1 cellular context compared by ENCODE assay signal in the genomic region with DNA sequence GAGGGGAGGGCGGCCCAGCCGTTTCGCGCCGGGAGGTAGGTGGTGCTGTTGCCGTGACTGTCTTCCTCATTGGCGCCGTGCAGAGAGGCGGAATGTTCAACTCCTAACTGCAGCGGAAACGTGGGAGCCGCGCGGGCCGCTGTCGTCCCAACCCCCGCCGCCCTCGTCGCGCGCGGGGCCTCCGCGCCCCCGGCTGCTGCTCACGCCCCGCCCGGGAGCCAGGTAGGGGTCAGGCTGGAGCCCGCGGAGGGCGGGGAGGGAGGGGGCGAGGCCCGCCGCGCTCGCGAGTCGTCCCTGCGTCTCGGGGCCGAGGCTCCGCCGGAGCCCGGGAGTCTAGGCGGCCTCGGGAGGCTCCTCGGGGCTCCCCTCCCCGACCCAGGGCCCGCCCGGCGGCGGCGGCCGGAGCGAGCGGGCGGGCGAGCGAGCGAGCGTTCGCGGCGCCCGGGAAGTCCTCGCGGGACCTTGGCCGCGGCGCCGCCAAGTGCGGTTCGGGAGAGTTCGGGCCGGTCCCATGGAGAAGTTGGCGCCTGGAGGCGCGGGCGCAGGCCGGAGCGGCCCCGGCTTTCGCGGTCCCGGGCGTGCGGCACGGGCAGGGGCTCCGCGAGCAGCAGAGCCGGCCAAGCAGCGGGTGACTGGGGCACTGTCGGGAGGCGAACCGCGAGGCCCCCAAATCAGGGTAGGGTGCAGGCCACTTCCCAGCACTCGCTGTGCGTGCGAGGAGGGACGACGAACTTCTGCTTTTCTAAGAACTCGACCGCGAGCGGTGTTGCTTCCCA.
TF ChIP-seq lines count a peak whose summit lies in the region.

A gene (plus strand): TSS at position 66 of the 776 bp plus-strand sequence. CDS start 15,186 bp downstream, outside the sequence.

TF ChIP-seq in HepG2, 621 proteins besides CTCF, POLR2A, EP300 and RAD21 (continued from another document and continues in another):
- TF ChIP-seq, protein P1, sequence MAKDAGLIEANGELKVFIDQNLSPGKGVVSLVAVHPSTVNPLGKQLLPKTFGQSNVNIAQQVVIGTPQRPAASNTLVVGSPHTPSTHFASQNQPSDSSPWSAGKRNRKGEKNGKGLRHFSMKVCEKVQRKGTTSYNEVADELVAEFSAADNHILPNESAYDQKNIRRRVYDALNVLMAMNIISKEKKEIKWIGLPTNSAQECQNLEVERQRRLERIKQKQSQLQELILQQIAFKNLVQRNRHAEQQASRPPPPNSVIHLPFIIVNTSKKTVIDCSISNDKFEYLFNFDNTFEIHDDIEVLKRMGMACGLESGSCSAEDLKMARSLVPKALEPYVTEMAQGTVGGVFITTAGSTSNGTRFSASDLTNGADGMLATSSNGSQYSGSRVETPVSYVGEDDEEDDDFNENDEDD (CRISPR knock-in tag; IDR thresholded peaks at IDR 0.05; ENCODE audit: borderline replicate concordance) = peak; percentile 89
- TF ChIP-seq NFYB (CRISPR knock-in tag; IDR thresholded peaks at IDR 0.05) = peak; percentile 31; the same call in 1 of the 2 replicates
- no peak for TF ChIP-seq RFXANK (CRISPR knock-in tag; IDR thresholded peaks at IDR 0.05)
- TF ChIP-seq, protein P2, sequence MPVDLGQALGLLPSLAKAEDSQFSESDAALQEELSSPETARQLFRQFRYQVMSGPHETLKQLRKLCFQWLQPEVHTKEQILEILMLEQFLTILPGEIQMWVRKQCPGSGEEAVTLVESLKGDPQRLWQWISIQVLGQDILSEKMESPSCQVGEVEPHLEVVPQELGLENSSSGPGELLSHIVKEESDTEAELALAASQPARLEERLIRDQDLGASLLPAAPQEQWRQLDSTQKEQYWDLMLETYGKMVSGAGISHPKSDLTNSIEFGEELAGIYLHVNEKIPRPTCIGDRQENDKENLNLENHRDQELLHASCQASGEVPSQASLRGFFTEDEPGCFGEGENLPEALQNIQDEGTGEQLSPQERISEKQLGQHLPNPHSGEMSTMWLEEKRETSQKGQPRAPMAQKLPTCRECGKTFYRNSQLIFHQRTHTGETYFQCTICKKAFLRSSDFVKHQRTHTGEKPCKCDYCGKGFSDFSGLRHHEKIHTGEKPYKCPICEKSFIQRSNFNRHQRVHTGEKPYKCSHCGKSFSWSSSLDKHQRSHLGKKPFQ (CRISPR knock-in tag; IDR thresholded peaks at IDR 0.05; ENCODE audit: insufficient replicate concordance) = peak; percentile 64
- no peak for TF ChIP-seq PPARG (CRISPR knock-in tag; conservative IDR thresholded peaks at IDR 0.05)
- TF ChIP-seq MTA1 (CRISPR knock-in tag; IDR thresholded peaks at IDR 0.05; ENCODE audit: borderline replicate concordance) = peak; percentile 70; the same call in 1 of the 2 replicates
- 0 out of 2 replicates have a peak, but pooled peaks have one; percentile 56 for TF ChIP-seq NFIB (CRISPR knock-in tag; IDR thresholded peaks at IDR 0.05; ENCODE audit: borderline replicate concordance)
- TF ChIP-seq, protein P3, sequence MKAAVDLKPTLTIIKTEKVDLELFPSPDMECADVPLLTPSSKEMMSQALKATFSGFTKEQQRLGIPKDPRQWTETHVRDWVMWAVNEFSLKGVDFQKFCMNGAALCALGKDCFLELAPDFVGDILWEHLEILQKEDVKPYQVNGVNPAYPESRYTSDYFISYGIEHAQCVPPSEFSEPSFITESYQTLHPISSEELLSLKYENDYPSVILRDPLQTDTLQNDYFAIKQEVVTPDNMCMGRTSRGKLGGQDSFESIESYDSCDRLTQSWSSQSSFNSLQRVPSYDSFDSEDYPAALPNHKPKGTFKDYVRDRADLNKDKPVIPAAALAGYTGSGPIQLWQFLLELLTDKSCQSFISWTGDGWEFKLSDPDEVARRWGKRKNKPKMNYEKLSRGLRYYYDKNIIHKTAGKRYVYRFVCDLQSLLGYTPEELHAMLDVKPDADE (CRISPR knock-in tag; IDR thresholded peaks at IDR 0.05) = 0 out of 2 replicates have a peak, but pooled peaks have one; percentile 11
- TF ChIP-seq SPEN (CRISPR knock-in tag; IDR thresholded peaks at IDR 0.05; ENCODE audit: low read depth) = peak; percentile 56; the same call in 1 of the 2 replicates
- TF ChIP-seq SRY (CRISPR knock-in tag; IDR thresholded peaks at IDR 0.05) = peak; percentile 30; the same call in 1 of the 2 replicates
- TF ChIP-seq KDM5B (CRISPR knock-in tag; IDR thresholded peaks at IDR 0.05; ENCODE audit: borderline replicate concordance) = peak; percentile 63; the same call in 1 of the 2 replicates
- TF ChIP-seq ZNF777 (CRISPR knock-in tag; IDR thresholded peaks at IDR 0.05) = peak; percentile 85
- TF ChIP-seq, protein P4, sequence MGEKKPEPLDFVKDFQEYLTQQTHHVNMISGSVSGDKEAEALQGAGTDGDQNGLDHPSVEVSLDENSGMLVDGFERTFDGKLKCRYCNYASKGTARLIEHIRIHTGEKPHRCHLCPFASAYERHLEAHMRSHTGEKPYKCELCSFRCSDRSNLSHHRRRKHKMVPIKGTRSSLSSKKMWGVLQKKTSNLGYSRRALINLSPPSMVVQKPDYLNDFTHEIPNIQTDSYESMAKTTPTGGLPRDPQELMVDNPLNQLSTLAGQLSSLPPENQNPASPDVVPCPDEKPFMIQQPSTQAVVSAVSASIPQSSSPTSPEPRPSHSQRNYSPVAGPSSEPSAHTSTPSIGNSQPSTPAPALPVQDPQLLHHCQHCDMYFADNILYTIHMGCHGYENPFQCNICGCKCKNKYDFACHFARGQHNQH (CRISPR knock-in tag; IDR thresholded peaks at IDR 0.05) = 0 out of 2 replicates have a peak, but pooled peaks have one; percentile 18
- TF ChIP-seq ATF7-NPFF (CRISPR knock-in tag; IDR thresholded peaks at IDR 0.05; ENCODE audit: low read depth) = peak; percentile 60
- TF ChIP-seq TCF7L2 (IDR thresholded peaks at IDR 0.05; ENCODE audit: low read depth, low read length) = no peak
- no peak for TF ChIP-seq STAT5B (CRISPR knock-in tag; IDR thresholded peaks at IDR 0.05)
- no peak for TF ChIP-seq NFATC3 (CRISPR knock-in tag; IDR thresholded peaks at IDR 0.05)
- TF ChIP-seq, protein P5, sequence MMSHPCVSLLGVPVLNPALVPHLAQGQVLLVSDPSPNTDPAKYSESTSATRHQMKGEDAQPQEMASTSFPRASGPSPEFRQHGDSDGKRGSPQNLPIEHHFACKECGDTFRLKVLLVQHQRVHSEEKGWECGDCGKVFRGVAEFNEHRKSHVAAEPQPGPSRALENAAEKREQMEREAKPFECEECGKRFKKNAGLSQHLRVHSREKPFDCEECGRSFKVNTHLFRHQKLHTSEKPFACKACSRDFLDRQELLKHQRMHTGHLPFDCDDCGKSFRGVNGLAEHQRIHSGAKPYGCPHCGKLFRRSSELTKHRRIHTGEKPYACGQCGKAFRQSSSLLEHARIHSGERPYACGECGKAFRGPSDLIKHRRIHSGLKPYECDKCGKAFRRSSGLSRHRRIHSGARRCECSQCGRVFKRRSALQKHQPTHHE (CRISPR knock-in tag; IDR thresholded peaks at IDR 0.05; ENCODE audit: borderline replicate concordance) = no peak
- 0 out of 2 replicates have a peak, but pooled peaks have one; percentile 7 for TF ChIP-seq DNMT1 (CRISPR knock-in tag; IDR thresholded peaks at IDR 0.05)
- peak; percentile 84; the same call in 1 of the 2 replicates for TF ChIP-seq ZNF430 (CRISPR knock-in tag; IDR thresholded peaks at IDR 0.05)
- no peak for TF ChIP-seq SIX1 (CRISPR knock-in tag; IDR thresholded peaks at IDR 0.05; ENCODE audit: borderline replicate concordance)
- TF ChIP-seq SOX5 (CRISPR knock-in tag; IDR thresholded peaks at IDR 0.05; ENCODE audit: borderline replicate concordance) = 0 out of 2 replicates have a peak, but pooled peaks have one; percentile 7
- TF ChIP-seq, protein P6, sequence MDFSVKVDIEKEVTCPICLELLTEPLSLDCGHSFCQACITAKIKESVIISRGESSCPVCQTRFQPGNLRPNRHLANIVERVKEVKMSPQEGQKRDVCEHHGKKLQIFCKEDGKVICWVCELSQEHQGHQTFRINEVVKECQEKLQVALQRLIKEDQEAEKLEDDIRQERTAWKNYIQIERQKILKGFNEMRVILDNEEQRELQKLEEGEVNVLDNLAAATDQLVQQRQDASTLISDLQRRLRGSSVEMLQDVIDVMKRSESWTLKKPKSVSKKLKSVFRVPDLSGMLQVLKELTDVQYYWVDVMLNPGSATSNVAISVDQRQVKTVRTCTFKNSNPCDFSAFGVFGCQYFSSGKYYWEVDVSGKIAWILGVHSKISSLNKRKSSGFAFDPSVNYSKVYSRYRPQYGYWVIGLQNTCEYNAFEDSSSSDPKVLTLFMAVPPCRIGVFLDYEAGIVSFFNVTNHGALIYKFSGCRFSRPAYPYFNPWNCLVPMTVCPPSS (IDR thresholded peaks at IDR 0.05) = no peak
- TF ChIP-seq, protein P7, sequence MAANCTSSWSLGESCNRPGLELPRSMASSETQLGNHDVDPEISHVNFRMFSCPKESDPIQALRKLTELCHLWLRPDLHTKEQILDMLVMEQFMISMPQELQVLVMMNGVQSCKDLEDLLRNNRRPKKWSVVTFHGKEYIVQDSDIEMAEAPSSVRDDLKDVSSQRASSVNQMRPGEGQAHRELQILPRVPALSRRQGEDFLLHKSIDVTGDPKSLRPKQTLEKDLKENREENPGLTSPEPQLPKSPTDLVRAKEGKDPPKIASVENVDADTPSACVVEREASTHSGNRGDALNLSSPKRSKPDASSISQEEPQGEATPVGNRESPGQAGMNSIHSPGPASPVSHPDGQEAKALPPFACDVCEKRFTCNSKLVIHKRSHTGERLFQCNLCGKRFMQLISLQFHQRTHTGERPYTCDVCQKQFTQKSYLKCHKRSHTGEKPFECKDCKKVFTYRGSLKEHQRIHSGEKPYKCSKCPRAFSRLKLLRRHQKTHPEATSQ (CRISPR knock-in tag; IDR thresholded peaks at IDR 0.05; ENCODE audit: borderline replicate concordance) = 0 out of 2 replicates have a peak, but pooled peaks have one; percentile 4
- TF ChIP-seq XBP1 (CRISPR knock-in tag; IDR thresholded peaks at IDR 0.05) = no peak
- peak; percentile 87; the same call in 1 of the 2 replicates for TF ChIP-seq ZNF546 (CRISPR knock-in tag; conservative IDR thresholded peaks at IDR 0.05)
- peak; percentile 74; the same call in 1 of the 2 replicates for TF ChIP-seq PRMT3 (CRISPR knock-in tag; IDR thresholded peaks at IDR 0.05; ENCODE audit: borderline replicate concordance, low read depth)
- no peak; the same call in 1 of the 2 replicates for TF ChIP-seq ETV5 (CRISPR knock-in tag; IDR thresholded peaks at IDR 0.05; ENCODE audit: borderline replicate concordance)
- TF ChIP-seq, protein P8, sequence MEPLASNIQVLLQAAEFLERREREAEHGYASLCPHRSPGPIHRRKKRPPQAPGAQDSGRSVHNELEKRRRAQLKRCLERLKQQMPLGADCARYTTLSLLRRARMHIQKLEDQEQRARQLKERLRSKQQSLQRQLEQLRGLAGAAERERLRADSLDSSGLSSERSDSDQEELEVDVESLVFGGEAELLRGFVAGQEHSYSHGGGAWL (CRISPR knock-in tag; IDR thresholded peaks at IDR 0.05) = no peak; the same call in 1 of the 2 replicates
- peak; percentile 86 for TF ChIP-seq ZNF563 (CRISPR knock-in tag; IDR thresholded peaks at IDR 0.05)
- TF ChIP-seq AHR (CRISPR knock-in tag; IDR thresholded peaks at IDR 0.05) = peak; percentile 73; the same call in 1 of the 2 replicates
- TF ChIP-seq ZNF432 (CRISPR knock-in tag; IDR thresholded peaks at IDR 0.05; ENCODE audit: borderline replicate concordance) = 0 out of 2 replicates have a peak, but pooled peaks have one; percentile 38
- no peak for TF ChIP-seq ZNF713 (CRISPR knock-in tag; IDR thresholded peaks at IDR 0.05)
- peak; percentile 59 for TF ChIP-seq BORCS8-MEF2B (CRISPR knock-in tag; IDR thresholded peaks at IDR 0.05)
- TF ChIP-seq, protein P9, sequence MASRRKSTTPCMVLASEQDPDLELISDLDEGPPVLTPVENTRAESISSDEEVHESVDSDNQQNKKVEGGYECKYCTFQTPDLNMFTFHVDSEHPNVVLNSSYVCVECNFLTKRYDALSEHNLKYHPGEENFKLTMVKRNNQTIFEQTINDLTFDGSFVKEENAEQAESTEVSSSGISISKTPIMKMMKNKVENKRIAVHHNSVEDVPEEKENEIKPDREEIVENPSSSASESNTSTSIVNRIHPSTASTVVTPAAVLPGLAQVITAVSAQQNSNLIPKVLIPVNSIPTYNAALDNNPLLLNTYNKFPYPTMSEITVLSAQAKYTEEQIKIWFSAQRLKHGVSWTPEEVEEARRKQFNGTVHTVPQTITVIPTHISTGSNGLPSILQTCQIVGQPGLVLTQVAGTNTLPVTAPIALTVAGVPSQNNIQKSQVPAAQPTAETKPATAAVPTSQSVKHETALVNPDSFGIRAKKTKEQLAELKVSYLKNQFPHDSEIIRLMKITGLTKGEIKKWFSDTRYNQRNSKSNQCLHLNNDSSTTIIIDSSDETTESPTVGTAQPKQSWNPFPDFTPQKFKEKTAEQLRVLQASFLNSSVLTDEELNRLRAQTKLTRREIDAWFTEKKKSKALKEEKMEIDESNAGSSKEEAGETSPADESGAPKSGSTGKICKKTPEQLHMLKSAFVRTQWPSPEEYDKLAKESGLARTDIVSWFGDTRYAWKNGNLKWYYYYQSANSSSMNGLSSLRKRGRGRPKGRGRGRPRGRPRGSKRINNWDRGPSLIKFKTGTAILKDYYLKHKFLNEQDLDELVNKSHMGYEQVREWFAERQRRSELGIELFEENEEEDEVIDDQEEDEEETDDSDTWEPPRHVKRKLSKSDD (CRISPR knock-in tag; IDR thresholded peaks at IDR 0.05; ENCODE audit: low read depth) = 0 out of 2 replicates have a peak, but pooled peaks have one; percentile 21
- TF ChIP-seq ARNT2 (CRISPR knock-in tag; IDR thresholded peaks at IDR 0.05; ENCODE audit: low read depth) = peak; percentile 76; the same call in 1 of the 2 replicates
- TF ChIP-seq RBM39 (IDR thresholded peaks at IDR 0.05; ENCODE audit: low read depth, low read length, poor library complexity, severe bottlenecking) = peak; percentile 44
- peak; percentile 53; the same call in 1 of the 2 replicates for TF ChIP-seq ZNF773 (CRISPR knock-in tag; IDR thresholded peaks at IDR 0.05; ENCODE audit: borderline replicate concordance)
- TF ChIP-seq TMF1 (CRISPR knock-in tag; IDR thresholded peaks at IDR 0.05; ENCODE audit: low read depth) = peak; percentile 76; the same call in 1 of the 2 replicates
- peak; percentile 89 for TF ChIP-seq ZFY (CRISPR knock-in tag; IDR thresholded peaks at IDR 0.05)
- peak; percentile 60 for TF ChIP-seq YY1 (IDR thresholded peaks at IDR 0.05; ENCODE audit: insufficient read depth, insufficient replicate concordance, low read depth, low read length)
- TF ChIP-seq CAMTA2 (CRISPR knock-in tag; IDR thresholded peaks at IDR 0.05; ENCODE audit: borderline replicate concordance) = 0 out of 2 replicates have a peak, but pooled peaks have one; percentile 48
- TF ChIP-seq ZBTB20 (CRISPR knock-in tag; IDR thresholded peaks at IDR 0.05; ENCODE audit: borderline replicate concordance, low read depth) = no peak
- no peak for TF ChIP-seq NFE2 (CRISPR knock-in tag; IDR thresholded peaks at IDR 0.05)
- TF ChIP-seq, protein P10, sequence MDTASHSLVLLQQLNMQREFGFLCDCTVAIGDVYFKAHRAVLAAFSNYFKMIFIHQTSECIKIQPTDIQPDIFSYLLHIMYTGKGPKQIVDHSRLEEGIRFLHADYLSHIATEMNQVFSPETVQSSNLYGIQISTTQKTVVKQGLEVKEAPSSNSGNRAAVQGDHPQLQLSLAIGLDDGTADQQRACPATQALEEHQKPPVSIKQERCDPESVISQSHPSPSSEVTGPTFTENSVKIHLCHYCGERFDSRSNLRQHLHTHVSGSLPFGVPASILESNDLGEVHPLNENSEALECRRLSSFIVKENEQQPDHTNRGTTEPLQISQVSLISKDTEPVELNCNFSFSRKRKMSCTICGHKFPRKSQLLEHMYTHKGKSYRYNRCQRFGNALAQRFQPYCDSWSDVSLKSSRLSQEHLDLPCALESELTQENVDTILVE (CRISPR knock-in tag; IDR thresholded peaks at IDR 0.05) = peak; percentile 24; the same call in 1 of the 2 replicates
- TF ChIP-seq GATAD2A (CRISPR knock-in tag; IDR thresholded peaks at IDR 0.05) = peak; percentile 61; the same call in 1 of the 2 replicates
- 0 out of 2 replicates have a peak, but pooled peaks have one; percentile 46 for TF ChIP-seq MAZ (IDR thresholded peaks at IDR 0.05; ENCODE audit: borderline replicate concordance, low read depth, low read length)
- peak; percentile 90 for TF ChIP-seq MAZ (CRISPR knock-in tag; IDR thresholded peaks at IDR 0.05; ENCODE audit: low read depth)
- no peak for TF ChIP-seq ZNF124 (CRISPR knock-in tag; IDR thresholded peaks at IDR 0.05)
